In genomic region chr17:78341559-78342437, GRCh38 we compare ENCODE assay signal across 8 cellular contexts. TPM values are rescaled to one million over a fixed set of nuclear protein-coding genes. Genes with fewer than 3 reads are reported as not detected.
DNase-seq lines count a peak whose midpoint lies in the region; ATAC-seq and TF ChIP-seq lines count a peak whose summit lies in the region.

No MANE protein-coding gene starts in this region.

- peak; percentile 10 to 50 for TF ChIP-seq EP300 in tibial nerve (IDR thresholded peaks at IDR 0.05)

- no peak for TF ChIP-seq CTCF in mesothelial cell of epicardium (IDR thresholded peaks at IDR 0.05; ENCODE audit: unreplicated experiment)
- peak in 2 of 5 experiments; percentile 12 to 25 for TF ChIP-seq CTCF in tibial nerve (IDR thresholded peaks at IDR 0.05)

- peaks cover 2 to 28% of the 10 kb centered on the region in 2 donors for H3K4me1 ChIP-seq in esophagus (ENCODE audit: control insufficient read depth in 2 of 2, insufficient read depth in 2 of 2, low read length in 1 of 2)
- H3K4me1 ChIP-seq in tibial nerve = peaks cover 5 to 58% (median 32%) of the 10 kb centered on the region in 4 donors

- H3K4me3 ChIP-seq in esophagus (ENCODE audit: low read depth in 1 of 2, low read length in 2 of 2) (peak overlapping the region; percentile 9 to 30), tibial nerve (peak overlapping the region; percentile 21 to 49 (median 36))

- intact Hi-C loops in activated CD4-positive, alpha-beta T cell treated with anti-CD3 and anti-CD28 coated beads, Interleukin-2, amount 10 ng/mL, durations not matched to agents 24 days and 14 days (cut with micrococcal nuclease) = no loop called here

- CTCF ChIA-PET in T-cell (lab: Charles Lee) = no interaction called here

- H3K27me3 ChIP-seq in esophagus (ENCODE audit: control insufficient read depth in 1 of 2, insufficient read depth in 2 of 2, low read length in 2 of 2) (no peaks in the 10 kb centered on the region), tibial nerve (no peaks in the 10 kb centered on the region)

- peaks cover 6% of the 10 kb centered on the region for H3K27me3 Mint-ChIP-seq in activated CD4-positive, alpha-beta T cell treated with anti-CD3 and anti-CD28 coated beads, Interleukin-2, amount 10 ng/mL, durations not matched to agents 24 days and 14 days
- H3K27me3 Mint-ChIP-seq in T-cell = no peaks in the 10 kb centered on the region
- peaks cover 2% of the 10 kb centered on the region for H3K27me3 Mint-ChIP-seq in mesothelial cell of epicardium (ENCODE audit: low read depth)

- H3K4me1 Mint-ChIP-seq in activated CD4-positive, alpha-beta T cell treated with anti-CD3 and anti-CD28 coated beads, Interleukin-2, amount 10 ng/mL, durations not matched to agents 24 days and 14 days = peaks cover 47% of the 10 kb centered on the region
- H3K4me1 Mint-ChIP-seq in T-cell (peaks cover 60 to 77% (median 65%) of the 10 kb centered on the region in 3 donors), mesothelial cell of epicardium (peaks cover 13% of the 10 kb centered on the region)

- no peak overlapping the region for H3K4me3 Mint-ChIP-seq in activated CD4-positive, alpha-beta T cell treated with anti-CD3 and anti-CD28 coated beads, Interleukin-2, amount 10 ng/mL, durations not matched to agents 24 days and 14 days
- peak overlapping the region; percentile 39 to 78 (median 52) for H3K4me3 Mint-ChIP-seq in T-cell
- H3K4me3 Mint-ChIP-seq in mesothelial cell of epicardium = no peak overlapping the region

- WGBS in esophagus, 2 donors = 4% methylated on average over 60 to 95 of the region's 95 CpGs
- WGBS in tibial nerve, 2 donors = 5% methylated on average over 35 to 37 of the region's 95 CpGs

- H3K36me3 ChIP-seq in esophagus (ENCODE audit: control insufficient read depth in 2 of 2, insufficient read depth in 2 of 2, low read length in 1 of 2) (no peaks in the 10 kb centered on the region), tibial nerve (no peaks in the 10 kb centered on the region)

- no peaks in the 10 kb centered on the region for H3K36me3 Mint-ChIP-seq in activated CD4-positive, alpha-beta T cell treated with anti-CD3 and anti-CD28 coated beads, Interleukin-2, amount 10 ng/mL, durations not matched to agents 24 days and 14 days (ENCODE audit: low read depth)
- no peaks in the 10 kb centered on the region for H3K36me3 Mint-ChIP-seq in T-cell
- H3K36me3 Mint-ChIP-seq in mesothelial cell of epicardium = no peaks in the 10 kb centered on the region

- no peaks in the 10 kb centered on the region for H3K9me3 ChIP-seq in esophagus (ENCODE audit: control insufficient read depth in 2 of 2, insufficient read depth in 1 of 2, low read depth in 1 of 2, low read length in 1 of 2)
- H3K9me3 ChIP-seq in tibial nerve = no peaks in the 10 kb centered on the region

- H3K27ac Mint-ChIP-seq in activated CD4-positive, alpha-beta T cell treated with anti-CD3 and anti-CD28 coated beads, Interleukin-2, amount 10 ng/mL, durations not matched to agents 24 days and 14 days = no peak overlapping the region
- H3K27ac Mint-ChIP-seq in T-cell = no peak overlapping the region
- no peak overlapping the region for H3K27ac Mint-ChIP-seq in mesothelial cell of epicardium

- H3K9me3 Mint-ChIP-seq in activated CD4-positive, alpha-beta T cell treated with anti-CD3 and anti-CD28 coated beads, Interleukin-2, amount 10 ng/mL, durations not matched to agents 24 days and 14 days = no peaks in the 10 kb centered on the region
- no peaks in the 10 kb centered on the region for H3K9me3 Mint-ChIP-seq in T-cell
- no peaks in the 10 kb centered on the region for H3K9me3 Mint-ChIP-seq in mesothelial cell of epicardium

- TF ChIP-seq POLR2A in tibial nerve (IDR thresholded peaks at IDR 0.05) = peak; percentile 12 to 30

- DNase-seq in activated CD4-positive, alpha-beta T cell treated with anti-CD3 and anti-CD28 coated beads, Interleukin-2, amount 10 ng/mL, durations not matched to agents 24 days and 14 days = peak; percentile 76
- DNase-seq in activated CD4-positive, alpha-beta T cell treated with anti-CD3 and anti-CD28 coated beads, Interleukin-2, amount 50 U/mL, for 1 hour = no peak
- DNase-seq in T-cell (no peak), mesothelial cell of epicardium (ENCODE audit: low spot score in 2 of 2, unreplicated experiment in 2 of 2) (peak; percentile 67 to 77), tibial nerve (ENCODE audit: low spot score in 2 of 2) (peak in 1 of 2 donors; percentile 66)
- no peak for DNase-seq in stimulated activated CD4-positive, alpha-beta T cell treated with anti-CD3 and anti-CD28 coated beads, Interleukin-15, amount 100 ng/mL, for 24 hours

- H3K27ac ChIP-seq in esophagus (ENCODE audit: low read depth in 2 of 2, low read length in 1 of 2) = peak overlapping the region; percentile 82 to 96
- peak overlapping the region; percentile 78 to 98 (median 88) for H3K27ac ChIP-seq in tibial nerve

- POLR2A ChIA-PET in T-cell (lab: Charles Lee) = no interaction called here

- ATAC-seq in T-cell (replicated peaks in 1 of 4) (peak in 3 of 4 experiments; percentile 4 to 18 (median 6)), HG02610 (IDR thresholded peaks at IDR 0.05; ENCODE audit: unreplicated experiment) (no peak)

RNA-seq across cellular contexts. Expression of gene SOCS3, which starts 18.1 kb away (rescaled TPM):
- total RNA-seq in activated CD4-positive, alpha-beta T cell treated with anti-CD3 and anti-CD28 coated beads, Interleukin-2, amount 10 ng/mL, durations not matched to agents 24 days and 14 days = 78.3 and 81.5 TPM in 2 replicates
- total RNA-seq in T-cell (100 to 1,000 TPM in 2 of 5 donors, 10 to 100 TPM in 3; 14.2 to 248 (median 19.9) TPM), mesothelial cell of epicardium (45.7 to 50.0 TPM (median 49.8 TPM) in 3 replicates), tibial nerve (10 to 100 TPM; 23.7 to 76.5 (median 59.7) TPM)
- 10 to 100 TPM in 1 of 2 donors, 1 to 10 TPM in 1; 6.6 to 20.1 TPM for polyA plus RNA-seq in esophagus

RNA-seq across cellular contexts. Expression of gene PGS1, which starts 36.7 kb away (rescaled TPM):
- 65.6 and 67.8 TPM in 2 replicates for total RNA-seq in activated CD4-positive, alpha-beta T cell treated with anti-CD3 and anti-CD28 coated beads, Interleukin-2, amount 10 ng/mL, durations not matched to agents 24 days and 14 days
- total RNA-seq in T-cell = 10 to 100 TPM; 60.5 to 87.2 (median 78.9) TPM
- 10 to 100 TPM; 13.9 to 14.2 TPM for polyA plus RNA-seq in esophagus
- 62.0 to 66.5 TPM (median 62.3 TPM) in 3 replicates for total RNA-seq in mesothelial cell of epicardium
- total RNA-seq in tibial nerve = 100 to 1,000 TPM in 1 of 4 donors, 10 to 100 TPM in 3; 41.9 to 105 (median 53.2) TPM

Comparison
In these comparisons a context has a peak if more than half of its experiments do, and no peak if none do; other contexts are left out.
1. DNase-seq: peak in activated CD4-positive, alpha-beta T cell treated with anti-CD3 and anti-CD28 coated beads, Interleukin-2, amount 10 ng/mL, durations not matched to agents 24 days and 14 days (single experiment) and mesothelial cell of epicardium (2 of 2); none in activated CD4-positive, alpha-beta T cell treated with anti-CD3 and anti-CD28 coated beads, Interleukin-2, amount 50 U/mL, for 1 hour (single experiment), T-cell (0 of 34) and stimulated activated CD4-positive, alpha-beta T cell treated with anti-CD3 and anti-CD28 coated beads, Interleukin-15, amount 100 ng/mL, for 24 hours (single experiment).
2. H3K4me3 Mint-ChIP-seq: peak in T-cell (3 of 3); none in activated CD4-positive, alpha-beta T cell treated with anti-CD3 and anti-CD28 coated beads, Interleukin-2, amount 10 ng/mL, durations not matched to agents 24 days and 14 days (single experiment) and mesothelial cell of epicardium (single experiment).